15 cellular contexts compared by ENCODE assay signal in genomic region chr13:47890146-47890814, GRCh38.
DNase-seq lines count a peak whose midpoint lies in the region; ATAC-seq and TF ChIP-seq lines count a peak whose summit lies in the region.
"Had no signal": no experiment of that assay in that cellular context is flagged by ENCODE, and none has a peak within 500 bp of the region (broad histone marks: within the 10 kb centered on the region; RNA-seq: fewer than 3 reads in every experiment).

No MANE protein-coding gene starts in this region.

- TF ChIP-seq POLR2A in upper lobe of left lung (IDR thresholded peaks at IDR 0.05) = no peak

- H3K36me3 ChIP-seq in upper lobe of left lung = no peaks in the 10 kb centered on the region

- peak overlapping the region; percentile 62 for H3K4me3 Mint-ChIP-seq in activated CD4-positive, alpha-beta T cell treated with anti-CD3 and anti-CD28 coated beads, Interleukin-2, amount 10 ng/mL, durations not matched to agents 24 days and 14 days
- H3K4me3 Mint-ChIP-seq: type B pancreatic cell had no signal

- no peak for TF ChIP-seq EP300 in upper lobe of left lung (IDR thresholded peaks at IDR 0.05)

- no peak for DNase-seq in activated CD4-positive, alpha-beta T cell treated with anti-CD3 and anti-CD28 coated beads, Interleukin-2, amount 10 ng/mL, durations not matched to agents 24 days and 14 days
- no peak for DNase-seq in activated CD4-positive, alpha-beta T cell treated with anti-CD3 and anti-CD28 coated beads, Interleukin-2, amount 50 U/mL, for 48 hours
- peak; percentile 10 for DNase-seq in Jurkat, Clone E6-1 (ENCODE audit: low read depth, low spot score)
- DNase-seq in SW480 (ENCODE audit: low spot score) (peak; percentile 15), choroid plexus epithelial cell (ENCODE audit: low read depth) (peak; percentile 56), 8988T (no peak), upper lobe of left lung (no peak)
- DNase-seq: hypothalamus; left cardiac atrium; mucosa of descending colon; SHP77 treated with DMSO at 0.1 percent for 48 hours; stimulated activated CD4-positive, alpha-beta T cell treated with anti-CD3 and anti-CD28 coated beads, Interleukin-4, amount 100 ng/mL, for 4 hours had no signal

- no peaks in the 10 kb centered on the region for H3K9me3 ChIP-seq in upper lobe of left lung
- H3K9me3 ChIP-seq: mucosa of descending colon had no signal

- no peaks in the 10 kb centered on the region for H3K4me1 ChIP-seq in upper lobe of left lung

- H3K36me3 Mint-ChIP-seq in activated CD4-positive, alpha-beta T cell treated with anti-CD3 and anti-CD28 coated beads, Interleukin-2, amount 10 ng/mL, durations not matched to agents 24 days and 14 days (ENCODE audit: low read depth) = no peaks in the 10 kb centered on the region
- H3K36me3 Mint-ChIP-seq: type B pancreatic cell had no signal

- intact Hi-C loops in activated CD4-positive, alpha-beta T cell treated with anti-CD3 and anti-CD28 coated beads, Interleukin-2, amount 10 ng/mL, durations not matched to agents 24 days and 14 days (cut with micrococcal nuclease) = no loop called here

- no peak overlapping the region for H3K4me3 ChIP-seq in Jurkat, Clone E6-1 (ENCODE audit: low read length)
- no peak overlapping the region for H3K4me3 ChIP-seq in choroid plexus epithelial cell (ENCODE audit: low read depth, low read length)
- H3K4me3 ChIP-seq in upper lobe of left lung = no peak overlapping the region
- H3K4me3 ChIP-seq: mucosa of descending colon had no signal

- TF ChIP-seq CTCF in choroid plexus epithelial cell (conservative IDR thresholded peaks at IDR 0.05; ENCODE audit: low read depth, low read length) (no peak), upper lobe of left lung (IDR thresholded peaks at IDR 0.05) (no peak)

- peaks cover 4% of the 10 kb centered on the region for H3K9me3 Mint-ChIP-seq in activated CD4-positive, alpha-beta T cell treated with anti-CD3 and anti-CD28 coated beads, Interleukin-2, amount 10 ng/mL, durations not matched to agents 24 days and 14 days

- no peaks in the 10 kb centered on the region for H3K27me3 ChIP-seq in upper lobe of left lung

- ATAC-seq in upper lobe of left lung (ENCODE audit: low FRiP score in 2 of 2) (no peak), HG03025 (IDR thresholded peaks at IDR 0.05; ENCODE audit: low FRiP score, unreplicated experiment) (no peak)
- ATAC-seq: left cardiac atrium, mucosa of descending colon had no signal

- H3K27ac Mint-ChIP-seq in activated CD4-positive, alpha-beta T cell treated with anti-CD3 and anti-CD28 coated beads, Interleukin-2, amount 10 ng/mL, durations not matched to agents 24 days and 14 days = peak overlapping the region; percentile 6
- H3K27ac Mint-ChIP-seq: type B pancreatic cell had no signal

- no peak overlapping the region for H3K27ac ChIP-seq in upper lobe of left lung
- H3K27ac ChIP-seq: VCaP had no signal

- peaks cover 32% of the 10 kb centered on the region for H3K4me1 Mint-ChIP-seq in activated CD4-positive, alpha-beta T cell treated with anti-CD3 and anti-CD28 coated beads, Interleukin-2, amount 10 ng/mL, durations not matched to agents 24 days and 14 days

- no peaks in the 10 kb centered on the region for H3K27me3 Mint-ChIP-seq in activated CD4-positive, alpha-beta T cell treated with anti-CD3 and anti-CD28 coated beads, Interleukin-2, amount 10 ng/mL, durations not matched to agents 24 days and 14 days
- H3K27me3 Mint-ChIP-seq: type B pancreatic cell had no signal

Comparison
In these comparisons a context has a peak if more than half of its experiments do, and no peak if none do; other contexts are left out.
1. DNase-seq: peak in Jurkat, Clone E6-1 (single experiment), SW480 (single experiment) and choroid plexus epithelial cell (single experiment); none in activated CD4-positive, alpha-beta T cell treated with anti-CD3 and anti-CD28 coated beads, Interleukin-2, amount 10 ng/mL, durations not matched to agents 24 days and 14 days (single experiment), activated CD4-positive, alpha-beta T cell treated with anti-CD3 and anti-CD28 coated beads, Interleukin-2, amount 50 U/mL, for 48 hours (0 of 2), 8988T (single experiment) and upper lobe of left lung (0 of 2).